In genomic region chrX:125544856-125545255, GRCh38 we compare ENCODE assay signal across 34 cellular contexts.
"Had no signal": no experiment of that assay in that cellular context is flagged by ENCODE, and none has a peak within 500 bp of the region (broad histone marks: within the 10 kb centered on the region; RNA-seq: fewer than 3 reads in every experiment).

No MANE protein-coding gene starts in this region.

- ATAC-seq: activated CD8-positive, alpha-beta T cell treated with anti-CD3 and anti-CD28 coated beads for 36 hours; activated naive CD8-positive, alpha-beta T cell treated with anti-CD3 and anti-CD28 coated beads, Interleukin-2, amount 50 U/mL, for 24 hours; activated T-cell treated with anti-CD3 and anti-CD28 coated beads, Interleukin-2, amount 50 U/mL, for 4 hours; activated T-cell treated with anti-CD3 and anti-CD28 coated beads, Interleukin-2, amount 50 U/mL, for 72 hours; activated T-helper 17 cell treated with anti-CD3 and anti-CD28 coated beads, Interleukin-2, amount 50 U/mL, for 72 hours; body of pancreas; T-cell; T-helper 17 cell had no signal

- H3K4me1 Mint-ChIP-seq: activated B cell treated with CpG ODN at 0.5 μM for 24 hours; activated CD4-positive, alpha-beta T cell treated with anti-CD3 and anti-CD28 coated beads, Interleukin-2, amount 10 ng/mL, durations not matched to agents 24 days and 14 days; activated naive CD4-positive, alpha-beta T cell treated with anti-CD3 and anti-CD28 coated beads, Interleukin-2, amount 10 ng/mL, durations not matched to agents 7 days and 5 days; activated naive CD4-positive, alpha-beta T cell treated with anti-CD3 and anti-CD28 coated beads, Interleukin-2, amount 50 U/mL, for 24 hours; activated naive CD8-positive, alpha-beta T cell treated with anti-CD3 and anti-CD28 coated beads, Interleukin-2, amount 10 ng/mL, durations not matched to agents 7 days and 5 days; activated naive CD8-positive, alpha-beta T cell treated with anti-CD3 and anti-CD28 coated beads, Interleukin-2, amount 50 U/mL, for 24 hours; activated T-helper 17 cell treated with anti-CD3 and anti-CD28 coated beads, Interleukin-2, amount 50 U/mL, for 72 hours; T-cell; T-helper 17 cell had no signal

- DNase-seq: activated B cell treated with CpG ODN at 0.5 μM for 24 hours; activated CD4-positive, alpha-beta memory T cell treated with anti-CD3 and anti-CD28 coated beads for 36 hours; activated CD4-positive, alpha-beta T cell treated with anti-CD3 and anti-CD28 coated beads for 4 hours; activated CD4-positive, alpha-beta T cell treated with anti-CD3 and anti-CD28 coated beads, Interleukin-2, amount 10 ng/mL, durations not matched to agents 24 days and 14 days; activated CD4-positive, alpha-beta T cell treated with anti-CD3 and anti-CD28 coated beads, Interleukin-2, amount 50 U/mL, for 1 hour; activated CD4-positive, alpha-beta T cell treated with anti-CD3 and anti-CD28 coated beads, Interleukin-2, amount 50 U/mL, for 4 hours; activated CD4-positive, CD25-positive, alpha-beta regulatory T cell treated with anti-CD3 and anti-CD28 coated beads, Interleukin-2, amount 50 U/mL, for 72 hours; activated CD8-positive, alpha-beta memory T cell treated with anti-CD3 and anti-CD28 coated beads, Interleukin-2, amount 50 U/mL, for 4 hours; activated CD8-positive, alpha-beta T cell treated with anti-CD3 and anti-CD28 coated beads for 36 hours; activated effector memory CD4-positive, alpha-beta T cell treated with anti-CD3 and anti-CD28 coated beads, Interleukin-2, amount 50 U/mL, for 16 hours; activated gamma-delta T cell treated with Interleukin-2 at 50 U/mL for 16 hours; activated naive CD4-positive, alpha-beta T cell; activated naive CD4-positive, alpha-beta T cell treated with anti-CD3 and anti-CD28 coated beads, Interleukin-2, amount 10 ng/mL, durations not matched to agents 7 days and 5 days; activated naive CD8-positive, alpha-beta T cell treated with anti-CD3 and anti-CD28 coated beads, Interleukin-2, amount 10 ng/mL, durations not matched to agents 7 days and 5 days; activated naive CD8-positive, alpha-beta T cell treated with anti-CD3 and anti-CD28 coated beads, Interleukin-2, amount 50 U/mL, for 24 hours; activated T-cell treated with anti-CD3 and anti-CD28 coated beads for 4 hours; activated T-cell treated with anti-CD3 and anti-CD28 coated beads, Interleukin-2, amount 50 U/mL, for 1 hour; activated T-cell treated with anti-CD3 and anti-CD28 coated beads, Interleukin-2, amount 50 U/mL, for 4 hours; activated T-cell treated with anti-CD3 and anti-CD28 coated beads, Interleukin-2, amount 50 U/mL, for 72 hours; amygdala; anterior cingulate cortex; body of pancreas; brain microvascular endothelial cell; central memory CD4-positive, alpha-beta T cell; T-cell; T-helper 17 cell; T1000 had no signal

- H3K9me3 ChIP-seq: body of pancreas had no signal

- FAIRE-seq: TTC549 had no signal

- H3K4me3 ChIP-seq: ascending aorta, body of pancreas had no signal

- H3K27ac ChIP-seq: ascending aorta, body of pancreas, brain microvascular endothelial cell, VCaP had no signal

- H3K36me3 Mint-ChIP-seq: activated CD4-positive, alpha-beta memory T cell treated with anti-CD3 and anti-CD28 coated beads for 36 hours; activated naive CD4-positive, alpha-beta T cell treated with anti-CD3 and anti-CD28 coated beads, Interleukin-2, amount 10 ng/mL, durations not matched to agents 7 days and 5 days; activated naive CD4-positive, alpha-beta T cell treated with anti-CD3 and anti-CD28 coated beads, Interleukin-2, amount 50 U/mL, for 24 hours; activated naive CD8-positive, alpha-beta T cell; activated naive CD8-positive, alpha-beta T cell treated with anti-CD3 and anti-CD28 coated beads, Interleukin-2, amount 10 ng/mL, durations not matched to agents 7 days and 5 days; T-cell had no signal

- H3K4me1 ChIP-seq: ascending aorta, body of pancreas had no signal

- H3K27ac Mint-ChIP-seq: activated B cell treated with CpG ODN at 0.5 μM for 24 hours; activated CD4-positive, alpha-beta memory T cell treated with anti-CD3 and anti-CD28 coated beads for 36 hours; activated CD4-positive, alpha-beta T cell treated with anti-CD3 and anti-CD28 coated beads, Interleukin-2, amount 10 ng/mL, durations not matched to agents 24 days and 14 days; activated CD8-positive, alpha-beta T cell treated with anti-CD3 and anti-CD28 coated beads for 36 hours; activated naive CD4-positive, alpha-beta T cell treated with anti-CD3 and anti-CD28 coated beads, Interleukin-2, amount 10 ng/mL, durations not matched to agents 7 days and 5 days; activated naive CD4-positive, alpha-beta T cell treated with anti-CD3 and anti-CD28 coated beads, Interleukin-2, amount 50 U/mL, for 24 hours; activated naive CD8-positive, alpha-beta T cell; activated naive CD8-positive, alpha-beta T cell treated with anti-CD3 and anti-CD28 coated beads, Interleukin-2, amount 10 ng/mL, durations not matched to agents 7 days and 5 days; activated naive CD8-positive, alpha-beta T cell treated with anti-CD3 and anti-CD28 coated beads, Interleukin-2, amount 50 U/mL, for 24 hours; activated T-cell treated with anti-CD3 and anti-CD28 coated beads, Interleukin-2, amount 50 U/mL, for 72 hours; activated T-helper 1 cell treated with anti-CD3 and anti-CD28 coated beads, Interleukin-12 subunit alpha, Interleukin-12 subunit beta, Interleukin-2, Interleukin-4 antibody, amounts not matched to agents 30 ng/mL and 10 ng/mL and 1 ng/mL, durations not matched to agents 14 hours and 24 hours and 36 hours; activated T-helper 17 cell treated with anti-CD3 and anti-CD28 coated beads, Interleukin-2, amount 50 U/mL, for 72 hours; T-cell; T-helper 17 cell had no signal

- H3K27me3 Mint-ChIP-seq: activated B cell treated with CpG ODN at 0.5 μM for 24 hours; activated CD4-positive, alpha-beta memory T cell treated with anti-CD3 and anti-CD28 coated beads for 36 hours; activated CD4-positive, alpha-beta T cell treated with anti-CD3 and anti-CD28 coated beads, Interleukin-2, amount 10 ng/mL, durations not matched to agents 24 days and 14 days; activated CD8-positive, alpha-beta T cell treated with anti-CD3 and anti-CD28 coated beads for 36 hours; activated naive CD4-positive, alpha-beta T cell treated with anti-CD3 and anti-CD28 coated beads, Interleukin-2, amount 10 ng/mL, durations not matched to agents 7 days and 5 days; activated naive CD4-positive, alpha-beta T cell treated with anti-CD3 and anti-CD28 coated beads, Interleukin-2, amount 50 U/mL, for 24 hours; activated naive CD8-positive, alpha-beta T cell; activated naive CD8-positive, alpha-beta T cell treated with anti-CD3 and anti-CD28 coated beads, Interleukin-2, amount 10 ng/mL, durations not matched to agents 7 days and 5 days; activated naive CD8-positive, alpha-beta T cell treated with anti-CD3 and anti-CD28 coated beads, Interleukin-2, amount 50 U/mL, for 24 hours; activated T-helper 17 cell treated with anti-CD3 and anti-CD28 coated beads, Interleukin-2, amount 50 U/mL, for 72 hours; T-helper 17 cell had no signal

- H3K9me3 Mint-ChIP-seq: activated CD4-positive, alpha-beta memory T cell treated with anti-CD3 and anti-CD28 coated beads for 36 hours; activated CD4-positive, alpha-beta T cell treated with anti-CD3 and anti-CD28 coated beads, Interleukin-2, amount 10 ng/mL, durations not matched to agents 24 days and 14 days; activated naive CD4-positive, alpha-beta T cell treated with anti-CD3 and anti-CD28 coated beads, Interleukin-2, amount 10 ng/mL, durations not matched to agents 7 days and 5 days; activated naive CD8-positive, alpha-beta T cell treated with anti-CD3 and anti-CD28 coated beads, Interleukin-2, amount 10 ng/mL, durations not matched to agents 7 days and 5 days; activated naive CD8-positive, alpha-beta T cell treated with anti-CD3 and anti-CD28 coated beads, Interleukin-2, amount 50 U/mL, for 24 hours; activated T-cell treated with anti-CD3 and anti-CD28 coated beads, Interleukin-2, amount 50 U/mL, for 4 hours; activated T-cell treated with anti-CD3 and anti-CD28 coated beads, Interleukin-2, amount 50 U/mL, for 72 hours; activated T-helper 1 cell treated with anti-CD3 and anti-CD28 coated beads, Interleukin-12 subunit alpha, Interleukin-12 subunit beta, Interleukin-2, Interleukin-4 antibody, amounts not matched to agents 30 ng/mL and 10 ng/mL and 1 ng/mL, durations not matched to agents 14 hours and 24 hours and 36 hours; activated T-helper 17 cell treated with anti-CD3 and anti-CD28 coated beads, Interleukin-2, amount 50 U/mL, for 72 hours had no signal

- H3K4me3 Mint-ChIP-seq: activated B cell treated with CpG ODN at 0.5 μM for 24 hours; activated CD4-positive, alpha-beta memory T cell treated with anti-CD3 and anti-CD28 coated beads for 36 hours; activated CD4-positive, alpha-beta T cell treated with anti-CD3 and anti-CD28 coated beads, Interleukin-2, amount 10 ng/mL, durations not matched to agents 24 days and 14 days; activated CD8-positive, alpha-beta T cell treated with anti-CD3 and anti-CD28 coated beads for 36 hours; activated naive CD4-positive, alpha-beta T cell treated with anti-CD3 and anti-CD28 coated beads, Interleukin-2, amount 10 ng/mL, durations not matched to agents 7 days and 5 days; activated naive CD4-positive, alpha-beta T cell treated with anti-CD3 and anti-CD28 coated beads, Interleukin-2, amount 50 U/mL, for 24 hours; activated naive CD8-positive, alpha-beta T cell; activated naive CD8-positive, alpha-beta T cell treated with anti-CD3 and anti-CD28 coated beads, Interleukin-2, amount 10 ng/mL, durations not matched to agents 7 days and 5 days; activated naive CD8-positive, alpha-beta T cell treated with anti-CD3 and anti-CD28 coated beads, Interleukin-2, amount 50 U/mL, for 24 hours; activated T-cell treated with anti-CD3 and anti-CD28 coated beads, Interleukin-2, amount 50 U/mL, for 4 hours; activated T-cell treated with anti-CD3 and anti-CD28 coated beads, Interleukin-2, amount 50 U/mL, for 72 hours; activated T-helper 1 cell treated with anti-CD3 and anti-CD28 coated beads, Interleukin-12 subunit alpha, Interleukin-12 subunit beta, Interleukin-2, Interleukin-4 antibody, amounts not matched to agents 30 ng/mL and 10 ng/mL and 1 ng/mL, durations not matched to agents 14 hours and 24 hours and 36 hours; activated T-helper 17 cell treated with anti-CD3 and anti-CD28 coated beads, Interleukin-2, amount 50 U/mL, for 72 hours; T-cell; T-helper 17 cell had no signal

- H3K27me3 ChIP-seq: ascending aorta, body of pancreas, brain microvascular endothelial cell had no signal

- H3K36me3 ChIP-seq: ascending aorta, brain microvascular endothelial cell had no signal
